8 cellular contexts compared by ENCODE assay signal in genomic region chr1:18902523-18903312, GRCh38. TPM values are rescaled to one million over a fixed set of nuclear protein-coding genes. Genes with fewer than 3 reads are reported as not detected.
A peak's percentile ranks its signal among the peaks of the same experiment; 100 is the strongest.
DNase-seq lines count a peak whose midpoint lies in the region; ATAC-seq, FAIRE-seq and TF ChIP-seq lines count a peak whose summit lies in the region.

A gene with protein sequence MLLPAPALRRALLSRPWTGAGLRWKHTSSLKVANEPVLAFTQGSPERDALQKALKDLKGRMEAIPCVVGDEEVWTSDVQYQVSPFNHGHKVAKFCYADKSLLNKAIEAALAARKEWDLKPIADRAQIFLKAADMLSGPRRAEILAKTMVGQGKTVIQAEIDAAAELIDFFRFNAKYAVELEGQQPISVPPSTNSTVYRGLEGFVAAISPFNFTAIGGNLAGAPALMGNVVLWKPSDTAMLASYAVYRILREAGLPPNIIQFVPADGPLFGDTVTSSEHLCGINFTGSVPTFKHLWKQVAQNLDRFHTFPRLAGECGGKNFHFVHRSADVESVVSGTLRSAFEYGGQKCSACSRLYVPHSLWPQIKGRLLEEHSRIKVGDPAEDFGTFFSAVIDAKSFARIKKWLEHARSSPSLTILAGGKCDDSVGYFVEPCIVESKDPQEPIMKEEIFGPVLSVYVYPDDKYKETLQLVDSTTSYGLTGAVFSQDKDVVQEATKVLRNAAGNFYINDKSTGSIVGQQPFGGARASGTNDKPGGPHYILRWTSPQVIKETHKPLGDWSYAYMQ (minus strand): TSS chr1:18902555. CDS start chr1:18902523, 32 bp downstream.

- H3K4me1 ChIP-seq in DND-41 (ENCODE audit: insufficient read depth, low read length), result peaks cover 32% of the 10 kb centered on the region
- peaks cover 4 to 63% (median 29%) of the 10 kb centered on the region in 3 donors for H3K4me1 ChIP-seq in esophagus squamous epithelium
- peaks cover 4 to 24% of the 10 kb centered on the region in 2 donors for H3K4me1 ChIP-seq in muscle layer of duodenum (ENCODE audit: control insufficient read depth in 1 of 2, insufficient read depth in 2 of 2, low read length in 2 of 2)

- H3K4me3 ChIP-seq in DND-41 (ENCODE audit: low read depth in 1 of 2, low read length in 2 of 2), result peak within 1 kb of the TSS; percentile 81 to 92
- peak within 1 kb of the TSS; percentile 66 to 91 (median 78) for H3K4me3 ChIP-seq in esophagus squamous epithelium
- H3K4me3 ChIP-seq in muscle layer of duodenum (ENCODE audit: low read depth in 1 of 2, low read length in 2 of 2), result peak within 1 kb of the TSS; percentile 75 to 79

- peak within 1 kb of the TSS; percentile 75 for H3K9ac ChIP-seq in DND-41 (ENCODE audit: low read depth, low read length)

- TF ChIP-seq CTCF in DND-41 (IDR thresholded peaks at IDR 0.05; ENCODE audit: borderline replicate concordance, extremely low read depth, low read length, poor library complexity, severe bottlenecking) (no peak), esophagus squamous epithelium (IDR thresholded peaks at IDR 0.05) (peak in 1 of 6 experiments; percentile 3)

- peak within 1 kb of the TSS; percentile 87 for H3K4me2 ChIP-seq in DND-41 (ENCODE audit: insufficient read depth, low read length)

- intact Hi-C loops in esophagus squamous epithelium (cut with DNase I), result loop anchor here (5.0 kb wide), 1 partner anchor 65 kb away; no protein-coding TSS in a partner anchor

- H3K9me3 ChIP-seq in DND-41 (ENCODE audit: insufficient read depth, low read length, severe bottlenecking), result no peaks in the 10 kb centered on the region
- no peaks in the 10 kb centered on the region for H3K9me3 ChIP-seq in KOPT-K1 (ENCODE audit: insufficient read depth, low read length, poor library complexity, severe bottlenecking)
- H3K9me3 ChIP-seq in esophagus squamous epithelium, result no peaks in the 10 kb centered on the region
- H3K9me3 ChIP-seq in muscle layer of duodenum (ENCODE audit: control insufficient read depth in 1 of 2, low read length in 2 of 2), result no peaks in the 10 kb centered on the region

- peaks cover 5% of the 10 kb centered on the region; the same call in 1 of the 2 replicates for H4K20me1 ChIP-seq in DND-41 (ENCODE audit: insufficient read depth, low read length)

- peak; percentile 93 for FAIRE-seq in RCC 7860 (lab: Jason Lieb, UNC)

- H3K27ac ChIP-seq in DND-41 (ENCODE audit: low read length) (peak within 1 kb of the TSS; percentile 85), KOPT-K1 (ENCODE audit: low read depth, low read length, poor library complexity, severe bottlenecking) (peak within 1 kb of the TSS; percentile 61), esophagus squamous epithelium (peak within 1 kb of the TSS; percentile 93 to 97 (median 95)), muscle layer of duodenum (ENCODE audit: low read length) (peak within 1 kb of the TSS; percentile 89)

- peak; percentile 97 for DNase-seq in DND-41
- peak; percentile 97 for DNase-seq in RCC 7860 (ENCODE audit: low spot score)
- DNase-seq in activated T-helper 1 cell treated with anti-CD3 and anti-CD28 coated beads, Interleukin-2, amount 50 U/mL, for 16 hours (ENCODE audit: low read depth in 1 of 2, low spot score in 1 of 2), result peak; percentile 85 to 86
- DNase-seq in esophagus squamous epithelium (lab: John Stamatoyannopoulos, UW), result peak; percentile 89
- peak; percentile 85 for DNase-seq in stimulated activated CD8-positive, alpha-beta memory T cell treated with anti-CD3 and anti-CD28 coated beads, Interleukin-7, amount 100 ng/mL, for 24 hours (ENCODE audit: low read depth)

- H3K36me3 ChIP-seq in DND-41 (ENCODE audit: insufficient read depth, low read length), result no peaks in the 10 kb centered on the region
- no peaks in the 10 kb centered on the region for H3K36me3 ChIP-seq in KOPT-K1 (ENCODE audit: insufficient read depth, low read length)
- peaks cover 0 to 45% (median 3%) of the 10 kb centered on the region in 3 donors for H3K36me3 ChIP-seq in esophagus squamous epithelium
- no peaks in the 10 kb centered on the region for H3K36me3 ChIP-seq in muscle layer of duodenum (ENCODE audit: control insufficient read depth in 1 of 2, insufficient read depth in 2 of 2, low read length in 2 of 2)

- peak; percentile 98 for ATAC-seq in DND-41 (ENCODE audit: insufficient read depth, low read depth)
- ATAC-seq in GM21825 (IDR thresholded peaks at IDR 0.05; ENCODE audit: unreplicated experiment), result peak; percentile 90

- TF ChIP-seq POLR2A in esophagus squamous epithelium (IDR thresholded peaks at IDR 0.05), result peak in 1 of 4 donors; percentile 24

- H3K27me3 ChIP-seq in DND-41 (ENCODE audit: insufficient read depth, low read length, poor library complexity), result no peaks in the 10 kb centered on the region
- no peaks in the 10 kb centered on the region for H3K27me3 ChIP-seq in esophagus squamous epithelium
- no peaks in the 10 kb centered on the region for H3K27me3 ChIP-seq in muscle layer of duodenum (ENCODE audit: low read depth, low read length)

- no peaks in the 10 kb centered on the region for H3K79me2 ChIP-seq in DND-41 (ENCODE audit: insufficient read depth, low read length)

- WGBS in esophagus squamous epithelium, 2 donors, result 0 to 3% methylated on average over 12 to 14 of the region's 56 CpGs

- H2AFZ ChIP-seq in DND-41 (ENCODE audit: low read depth, low read length), result peak within 1 kb of the TSS; percentile 93

RNA-seq across cellular contexts. Expression of the gene that starts here (rescaled TPM):
- 10 to 100 TPM; 36.7 to 59.1 (median 50.3) TPM for total RNA-seq in esophagus squamous epithelium

Comparison
In these comparisons a context has a peak if more than half of its experiments do, and no peak if none do; other contexts are left out.
1. Peak in every context shown above with its lines: DNase-seq, ATAC-seq, H3K4me3 ChIP-seq and H3K27ac ChIP-seq.